In genomic region chr9:137221477-137222111, GRCh38 we compare ENCODE assay signal across 1 cellular context.
TF ChIP-seq lines count a peak whose summit lies in the region.

No MANE protein-coding gene starts in this region.

TF ChIP-seq in GM23338, 12 proteins besides CTCF, POLR2A, EP300 and RAD21 (continued from another document):
- no peak for TF ChIP-seq ZNF462 (CRISPR knock-in tag; IDR thresholded peaks at IDR 0.05)
- no peak for TF ChIP-seq CREB1 (CRISPR knock-in tag; IDR thresholded peaks at IDR 0.05; ENCODE audit: low read depth)
- no peak for TF ChIP-seq EZH2 (IDR thresholded peaks at IDR 0.05; ENCODE audit: low read depth, unreplicated experiment)
- TF ChIP-seq STAT1 (IDR thresholded peaks at IDR 0.05; ENCODE audit: unreplicated experiment), result no peak
- TF ChIP-seq ZNF331 (CRISPR knock-in tag; IDR thresholded peaks at IDR 0.05; ENCODE audit: low read depth), result no peak
- no peak for TF ChIP-seq NANOG (IDR thresholded peaks at IDR 0.05; ENCODE audit: borderline replicate concordance)
- no peak for TF ChIP-seq ETS1 (IDR thresholded peaks at IDR 0.05)
- TF ChIP-seq POLR2AphosphoS5 (IDR thresholded peaks at IDR 0.05; ENCODE audit: low read depth), result no peak
- no peak for TF ChIP-seq JUNB (IDR thresholded peaks at IDR 0.05; ENCODE audit: unreplicated experiment)
TF ChIP-seq in GM23338: peak in this region for 0.
